19 cellular contexts compared by ENCODE assay signal in the genomic region with DNA sequence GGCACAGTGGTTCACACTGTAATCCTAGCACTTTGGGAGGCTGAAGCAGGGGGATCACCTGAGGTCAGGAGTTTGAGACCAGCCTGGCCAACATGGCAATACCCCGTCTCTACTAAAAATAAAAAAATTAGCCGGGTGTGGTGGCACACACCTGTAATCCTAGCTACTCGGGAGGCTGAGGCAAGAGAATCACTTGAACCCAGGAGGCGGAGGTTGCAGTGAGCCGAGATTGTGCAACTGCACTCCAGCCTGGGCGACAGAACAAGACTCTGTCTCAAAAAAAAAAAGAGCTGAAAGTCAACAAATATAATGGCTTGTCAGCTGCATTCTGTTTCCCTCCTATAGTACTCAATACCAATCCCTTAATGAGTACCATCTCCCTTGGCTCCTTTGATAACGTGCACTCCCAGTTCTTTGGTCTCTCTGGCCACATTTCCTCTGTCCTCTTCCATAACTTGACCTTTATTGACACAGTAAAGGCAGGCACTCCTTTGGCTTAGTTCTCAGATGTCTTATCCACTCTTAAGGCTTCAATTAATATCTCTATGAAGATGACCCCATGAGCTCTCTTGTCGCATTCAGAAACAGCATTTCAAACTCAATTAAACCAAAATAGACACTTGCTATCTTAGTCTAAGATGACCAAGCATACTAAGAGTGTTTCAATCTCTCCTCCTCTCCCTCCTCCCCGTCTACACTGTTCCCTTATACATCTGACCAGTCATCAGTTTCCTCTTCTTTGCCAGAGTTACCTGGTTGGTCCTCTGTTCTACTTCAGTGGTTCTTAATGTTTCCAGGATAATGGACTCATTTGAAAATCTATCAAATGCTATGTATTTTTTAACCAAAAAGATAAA. TPM values are rescaled to one million over a fixed set of nuclear protein-coding genes. Genes with fewer than 3 reads are reported as not detected.
DNase-seq lines count a peak whose midpoint lies in the region; ATAC-seq and TF ChIP-seq lines count a peak whose summit lies in the region.
"Had no signal": no experiment of that assay in that cellular context is flagged by ENCODE, and none has a peak within 500 bp of the region (broad histone marks: within the 10 kb centered on the region; RNA-seq: fewer than 3 reads in every experiment).

No MANE protein-coding gene starts in this region.

- no peaks in the 10 kb centered on the region for H3K9me3 Mint-ChIP-seq in activated naive CD8-positive, alpha-beta T cell treated with anti-CD3 and anti-CD28 coated beads, Interleukin-2, amount 10 ng/mL, durations not matched to agents 7 days and 5 days
- no peaks in the 10 kb centered on the region for H3K9me3 Mint-ChIP-seq in activated naive CD8-positive, alpha-beta T cell treated with anti-CD3 and anti-CD28 coated beads for 36 hours
- H3K9me3 Mint-ChIP-seq in naive B cell: no peaks in the 10 kb centered on the region

- H3K4me3 Mint-ChIP-seq in activated naive CD8-positive, alpha-beta T cell treated with anti-CD3 and anti-CD28 coated beads, Interleukin-2, amount 10 ng/mL, durations not matched to agents 7 days and 5 days: no peak overlapping the region
- no peak overlapping the region for H3K4me3 Mint-ChIP-seq in activated naive CD8-positive, alpha-beta T cell treated with anti-CD3 and anti-CD28 coated beads for 36 hours
- H3K4me3 Mint-ChIP-seq in naive B cell: peak overlapping the region in 4 of 8 donors; percentile 3 to 55 (median 30)

- WGBS in upper lobe of left lung, 2 donors: 62 to 82% methylated on average over 9 of the region's 9 CpGs

- no peak for DNase-seq in activated naive CD8-positive, alpha-beta T cell treated with anti-CD3 and anti-CD28 coated beads, Interleukin-2, amount 10 ng/mL, durations not matched to agents 7 days and 5 days
- DNase-seq in activated naive CD8-positive, alpha-beta T cell treated with anti-CD3 and anti-CD28 coated beads for 36 hours: no peak
- DNase-seq in OCI-M1 (lab: John Stamatoyannopoulos, UW) (peak; percentile 56), naive B cell (no peak), upper lobe of left lung (no peak)
- DNase-seq: activated CD4-positive, CD25-positive, alpha-beta regulatory T cell treated with anti-CD3 and anti-CD28 coated beads, Interleukin-2, amount 50 U/mL, for 72 hours; amygdala; DMS79 treated with DMSO at 0.1 percent for 48 hours; dorsolateral prefrontal cortex; mucosa of descending colon; NCI-H2107; NCI-H524 treated with DMSO at 0.1 percent for 48 hours had no signal

- no peaks in the 10 kb centered on the region for H3K27me3 Mint-ChIP-seq in activated naive CD8-positive, alpha-beta T cell treated with anti-CD3 and anti-CD28 coated beads, Interleukin-2, amount 10 ng/mL, durations not matched to agents 7 days and 5 days
- H3K27me3 Mint-ChIP-seq in activated naive CD8-positive, alpha-beta T cell treated with anti-CD3 and anti-CD28 coated beads for 36 hours: no peaks in the 10 kb centered on the region
- H3K27me3 Mint-ChIP-seq in naive B cell: no peaks in the 10 kb centered on the region

- H3K36me3 ChIP-seq in upper lobe of left lung: no peaks in the 10 kb centered on the region
- H3K36me3 ChIP-seq: cardiac muscle cell, right atrium auricular region, suprapubic skin had no signal

- TF ChIP-seq CTCF in upper lobe of left lung (IDR thresholded peaks at IDR 0.05): no peak

- no peak for TF ChIP-seq POLR2A in upper lobe of left lung (IDR thresholded peaks at IDR 0.05)

- H3K9me3 ChIP-seq in upper lobe of left lung: no peaks in the 10 kb centered on the region
- H3K9me3 ChIP-seq: mucosa of descending colon, right atrium auricular region, suprapubic skin had no signal

- H3K36me3 Mint-ChIP-seq in activated naive CD8-positive, alpha-beta T cell treated with anti-CD3 and anti-CD28 coated beads, Interleukin-2, amount 10 ng/mL, durations not matched to agents 7 days and 5 days: peaks cover 22% of the 10 kb centered on the region
- H3K36me3 Mint-ChIP-seq in activated naive CD8-positive, alpha-beta T cell treated with anti-CD3 and anti-CD28 coated beads for 36 hours: peaks cover 26% of the 10 kb centered on the region
- H3K36me3 Mint-ChIP-seq in naive B cell: no peaks in the 10 kb centered on the region

- POLR2A ChIA-PET in activated naive CD8-positive, alpha-beta T cell treated with anti-CD3 and anti-CD28 coated beads, Interleukin-2, amount 10 ng/mL, durations not matched to agents 7 days and 5 days (lab: Charles Lee): interaction anchor here (0.6 kb wide), 1 partner anchor 18 kb away, joined by 3 read pairs; no protein-coding TSS in a partner anchor

- H3K27ac ChIP-seq in upper lobe of left lung: peak overlapping the region; percentile 9 to 93 (median 40)
- H3K27ac ChIP-seq: cardiac muscle cell, suprapubic skin had no signal

- peaks cover 62% of the 10 kb centered on the region for H3K4me1 Mint-ChIP-seq in activated naive CD8-positive, alpha-beta T cell treated with anti-CD3 and anti-CD28 coated beads, Interleukin-2, amount 10 ng/mL, durations not matched to agents 7 days and 5 days
- H3K4me1 Mint-ChIP-seq in activated naive CD8-positive, alpha-beta T cell treated with anti-CD3 and anti-CD28 coated beads for 36 hours: peaks cover 73% of the 10 kb centered on the region
- peaks cover 65 to 82% (median 80%) of the 10 kb centered on the region in 3 donors for H3K4me1 Mint-ChIP-seq in naive B cell

- H3K4me1 ChIP-seq in upper lobe of left lung: peaks cover 65 to 85% (median 76%) of the 10 kb centered on the region in 4 donors

- H3K4me3 ChIP-seq in upper lobe of left lung: no peak overlapping the region
- H3K4me3 ChIP-seq: cardiac muscle cell, dorsolateral prefrontal cortex, mucosa of descending colon, right atrium auricular region, suprapubic skin had no signal

- H3K27ac Mint-ChIP-seq in activated naive CD8-positive, alpha-beta T cell treated with anti-CD3 and anti-CD28 coated beads, Interleukin-2, amount 10 ng/mL, durations not matched to agents 7 days and 5 days: peak overlapping the region; percentile 7
- no peak overlapping the region for H3K27ac Mint-ChIP-seq in activated naive CD8-positive, alpha-beta T cell treated with anti-CD3 and anti-CD28 coated beads for 36 hours
- H3K27ac Mint-ChIP-seq in naive B cell: peak overlapping the region in 5 of 6 donors; percentile 1 to 30 (median 23)

- no peak for ATAC-seq in activated naive CD8-positive, alpha-beta T cell treated with anti-CD3 and anti-CD28 coated beads, Interleukin-2, amount 10 ng/mL, durations not matched to agents 7 days and 5 days (ENCODE audit: low read depth)
- ATAC-seq in naive B cell (ENCODE audit: low read depth in 2 of 2): no peak
- ATAC-seq in upper lobe of left lung (ENCODE audit: low FRiP score in 2 of 2): no peak
- no peak for ATAC-seq in GM21529 (IDR thresholded peaks at IDR 0.05; ENCODE audit: unreplicated experiment)
- no peak for ATAC-seq in HG03571 (IDR thresholded peaks at IDR 0.05; ENCODE audit: unreplicated experiment)
- no peak for ATAC-seq in HG02642 (IDR thresholded peaks at IDR 0.05; ENCODE audit: poor library complexity, unreplicated experiment)
- ATAC-seq: mucosa of descending colon, Right ventricle myocardium inferior had no signal

- TF ChIP-seq EP300 in upper lobe of left lung (IDR thresholded peaks at IDR 0.05): no peak

- no peaks in the 10 kb centered on the region for H3K27me3 ChIP-seq in upper lobe of left lung
- H3K27me3 ChIP-seq: cardiac muscle cell, dorsolateral prefrontal cortex, right atrium auricular region, suprapubic skin had no signal

RNA-seq across cellular contexts. Expression of gene MAPK1, which starts 4.8 kb away (rescaled TPM):
- total RNA-seq in activated naive CD8-positive, alpha-beta T cell treated with anti-CD3 and anti-CD28 coated beads, Interleukin-2, amount 10 ng/mL, durations not matched to agents 7 days and 5 days: 100 to 1,000 TPM; 126 to 131 TPM
- total RNA-seq in activated naive CD8-positive, alpha-beta T cell treated with anti-CD3 and anti-CD28 coated beads for 36 hours: 100 to 1,000 TPM in 1 of 2 experiments, 10 to 100 TPM in 1; 96.1 to 106 TPM
- 100 to 1,000 TPM in 2 of 6 donors, 10 to 100 TPM in 4; 68.6 to 114 (median 93.2) TPM for polyA plus RNA-seq in naive B cell (ENCODE audit: low read depth in 6 of 6)
- total RNA-seq in upper lobe of left lung: 100 to 1,000 TPM in 2 of 6 donors, 10 to 100 TPM in 4; 50.2 to 180 (median 65.9) TPM
